8 cellular contexts compared by ENCODE assay signal in genomic region chr17:1644493-1645206, GRCh38. TPM values are rescaled to one million over a fixed set of nuclear protein-coding genes. Genes with fewer than 3 reads are reported as not detected.
DNase-seq lines count a peak whose midpoint lies in the region; ATAC-seq and TF ChIP-seq lines count a peak whose summit lies in the region.

No MANE protein-coding gene starts in this region.

- TF ChIP-seq POLR2A in body of pancreas (IDR thresholded peaks at IDR 0.05), result no peak

- H3K36me3 ChIP-seq in DOHH2 (ENCODE audit: control insufficient read depth, low read length) (peaks cover 3% of the 10 kb centered on the region; the same call in 1 of the 2 replicates), body of pancreas (replicated peaks in 1 of 2; ENCODE audit: insufficient read depth in 1 of 2, low read depth in 2 of 2) (no peaks in the 10 kb centered on the region), Karpas-422 (ENCODE audit: insufficient read depth, low read length) (no peaks in the 10 kb centered on the region)

- DNase-seq in KBM-7 (peak; percentile 55), body of pancreas (no peak), naive B cell (peak; percentile 68), Karpas-422 (no peak)

- TF ChIP-seq CTCF in DOHH2 (IDR thresholded peaks at IDR 0.05; ENCODE audit: low read depth, low read length, poor library complexity, severe bottlenecking) (no peak), body of pancreas (IDR thresholded peaks at IDR 0.05) (no peak)

- intact Hi-C loops in body of pancreas (cut with DNase I), result no loop called here

- no peak overlapping the region for H3K9ac ChIP-seq in Karpas-422 (ENCODE audit: low read length)

- peaks cover 8% of the 10 kb centered on the region for H3F3A ChIP-seq in DOHH2 (ENCODE audit: control insufficient read depth, insufficient read depth)

- no peaks in the 10 kb centered on the region for H3K27me3 Mint-ChIP-seq in naive B cell

- H3K4me2 ChIP-seq in DOHH2 (ENCODE audit: low read length) (peak overlapping the region; percentile 68), Karpas-422 (ENCODE audit: low read depth, low read length, poor library complexity, severe bottlenecking) (no peak overlapping the region)

- H3K4me1 ChIP-seq in DOHH2 (ENCODE audit: control insufficient read depth, low read length) (peaks cover 40% of the 10 kb centered on the region), body of pancreas (peaks cover 54% of the 10 kb centered on the region), Karpas-422 (ENCODE audit: low read length) (peaks cover 10% of the 10 kb centered on the region)

- H4K20me1 ChIP-seq in DOHH2 (ENCODE audit: control insufficient read depth, insufficient read depth, low read depth, low read length) (no peaks in the 10 kb centered on the region), Karpas-422 (ENCODE audit: insufficient read depth, low read depth, low read length) (no peaks in the 10 kb centered on the region; the same call in 1 of the 2 replicates)

- H3K27ac ChIP-seq in DOHH2 (ENCODE audit: low read depth, low read length) (0 out of 2 replicates have a peak overlapping the region, but pooled peaks have one; percentile 4), body of pancreas (peak overlapping the region in 3 of 4 donors; percentile 23 to 62 (median 54)), Karpas-422 (ENCODE audit: low read length) (no peak overlapping the region)

- H3K9me3 ChIP-seq in DOHH2 (ENCODE audit: control insufficient read depth, insufficient read depth, low read length) (no peaks in the 10 kb centered on the region), body of pancreas (no peaks in the 10 kb centered on the region), Karpas-422 (ENCODE audit: low read length) (no peaks in the 10 kb centered on the region)

- H3K27me3 ChIP-seq in DOHH2 (ENCODE audit: control insufficient read depth, low read length) (no peaks in the 10 kb centered on the region), body of pancreas (no peaks in the 10 kb centered on the region), Karpas-422 (ENCODE audit: low read length) (no peaks in the 10 kb centered on the region)

- no peak overlapping the region for H2AFZ ChIP-seq in Karpas-422 (ENCODE audit: low read length)

- H3K79me2 ChIP-seq in DOHH2 (ENCODE audit: control insufficient read depth, low read length), result no peaks in the 10 kb centered on the region
- no peaks in the 10 kb centered on the region for H3K79me2 ChIP-seq in Karpas-422 (ENCODE audit: low read length)

- peak overlapping the region; percentile 76 to 93 (median 88) for H3K4me3 Mint-ChIP-seq in naive B cell

- peak overlapping the region; percentile 75 for H3K4me3 ChIP-seq in DOHH2 (ENCODE audit: low read length)
- H3K4me3 ChIP-seq in body of pancreas, result no peak overlapping the region
- H3K4me3 ChIP-seq in Karpas-422 (ENCODE audit: low read length), result no peak overlapping the region

- ATAC-seq in body of pancreas (no peak), naive B cell (ENCODE audit: low read depth in 2 of 2) (peak; percentile 25 to 36), GM21360 (IDR thresholded peaks at IDR 0.05; ENCODE audit: unreplicated experiment) (no peak), HG03457 (IDR thresholded peaks at IDR 0.05; ENCODE audit: unreplicated experiment) (no peak), HG02623 (IDR thresholded peaks at IDR 0.05; ENCODE audit: unreplicated experiment) (no peak)

- H3K9me3 Mint-ChIP-seq in naive B cell, result no peaks in the 10 kb centered on the region

- no peaks in the 10 kb centered on the region for H3K36me3 Mint-ChIP-seq in naive B cell

- in situ Hi-C loops in KBM-7 (cut with MboI; ENCODE audit: low pct_unique_long_range_greater_than_20kb, low sequenced_read_pairs), result no loop called here

- WGBS in body of pancreas, 2 donors, result 63 to 86% methylated on average over 8 to 14 of the region's 15 CpGs

- H3K27ac Mint-ChIP-seq in naive B cell, result peak overlapping the region; percentile 44 to 98 (median 94)

- peaks cover 32 to 46% (median 33%) of the 10 kb centered on the region in 3 donors for H3K4me1 Mint-ChIP-seq in naive B cell

- H3K9me2 ChIP-seq in DOHH2 (replicated peaks; ENCODE audit: control insufficient read depth, low read length), result no peaks in the 10 kb centered on the region
- no peaks in the 10 kb centered on the region for H3K9me2 ChIP-seq in Karpas-422 (replicated peaks; ENCODE audit: insufficient read depth, low read length)

RNA-seq across cellular contexts. Expression of gene SCARF1, which starts 0.9 kb away (rescaled TPM):
- total RNA-seq in body of pancreas, result 10 to 100 TPM in 1 of 2 donors, 1 to 10 TPM in 1; 9.1 to 15.5 TPM
- under 1 TPM in 2 of 6 donors, not detected in 4; 0.13 to 0.32 TPM for polyA plus RNA-seq in naive B cell (ENCODE audit: low read depth in 6 of 6)
- total RNA-seq in Karpas-422 (2014; rRNA removed; shearing (Covaris generic); ENCODE audit: low replicate concordance), result 0.18 TPM in 1 of 2 replicates, not detected in the other

RNA-seq across cellular contexts. Expression of gene RILP, which starts 5.0 kb away (rescaled TPM):
- 10 to 100 TPM; 21.0 to 68.2 TPM for total RNA-seq in body of pancreas
- polyA plus RNA-seq in naive B cell (ENCODE audit: low read depth in 6 of 6), result 1 to 10 TPM in 4 of 6 donors, under 1 TPM in 1, not detected in 1; 0.97 to 1.9 (median 1.3) TPM
- total RNA-seq in Karpas-422 (2014; rRNA removed; shearing (Covaris generic); ENCODE audit: low replicate concordance), result 1.7 TPM in 1 of 2 replicates, not detected in the other

RNA-seq across cellular contexts. Expression of gene SLC43A2, which starts 16.0 kb away (rescaled TPM):
- total RNA-seq in body of pancreas, result 10 to 100 TPM in 1 of 2 donors, 1 to 10 TPM in 1; 9.6 to 22.4 TPM
- polyA plus RNA-seq in naive B cell (ENCODE audit: low read depth in 6 of 6), result 10 to 100 TPM; 18.4 to 36.4 (median 29.1) TPM
- total RNA-seq in Karpas-422 (2014; rRNA removed; shearing (Covaris generic); ENCODE audit: low replicate concordance), result 10.0 and 10.8 TPM in 2 replicates

RNA-seq across cellular contexts. Expression of gene PRPF8, which starts 40.0 kb away (rescaled TPM):
- 100 to 1,000 TPM in 1 of 2 donors, 10 to 100 TPM in 1; 84.7 to 100 TPM for total RNA-seq in body of pancreas
- 100 to 1,000 TPM in 5 of 6 donors, 10 to 100 TPM in 1; 54.2 to 184 (median 139) TPM for polyA plus RNA-seq in naive B cell (ENCODE audit: low read depth in 6 of 6)
- 105 and 130 TPM in 2 replicates for total RNA-seq in Karpas-422 (2014; rRNA removed; shearing (Covaris generic); ENCODE audit: low replicate concordance)

Comparison
In these comparisons a context has a peak if more than half of its experiments do, and no peak if none do; other contexts are left out.
1. DNase-seq: peak in KBM-7 (single experiment) and naive B cell (single experiment); none in body of pancreas (0 of 4) and Karpas-422 (single experiment).
2. ATAC-seq: peak in naive B cell (2 of 2); none in body of pancreas (single experiment), GM21360 (single experiment), HG03457 (single experiment) and HG02623 (single experiment).